In the genomic region with DNA sequence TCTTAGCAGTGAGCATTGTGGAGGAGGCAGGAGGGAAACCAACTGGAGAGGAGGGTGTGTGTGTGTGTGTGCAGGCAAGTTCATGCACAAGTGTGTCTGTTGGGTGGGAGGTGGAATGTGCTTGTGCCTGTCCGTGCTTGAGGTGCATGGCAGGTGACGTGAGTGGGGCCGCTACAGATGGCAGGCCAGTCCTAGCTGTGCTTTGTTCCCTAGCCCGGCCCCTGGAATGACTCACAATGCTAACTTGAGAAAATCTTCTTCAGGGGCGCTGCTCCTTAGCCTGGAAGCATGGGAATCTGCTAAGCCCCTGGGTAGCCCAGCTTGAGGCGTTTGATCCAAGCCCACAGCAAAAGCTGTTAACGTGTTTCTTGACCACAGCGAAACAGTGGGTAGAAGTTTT, we compare ENCODE assay signal across 25 cellular contexts.
DNase-seq lines count a peak whose midpoint lies in the region; ATAC-seq and TF ChIP-seq lines count a peak whose summit lies in the region.
"Had no signal": no experiment of that assay in that cellular context is flagged by ENCODE, and none has a peak within 500 bp of the region (broad histone marks: within the 10 kb centered on the region; RNA-seq: fewer than 3 reads in every experiment).

No MANE protein-coding gene starts in this region.

- DNase-seq in DMS53 (lab: John Stamatoyannopoulos, UW): peak; percentile 1
- no peak for DNase-seq in DMS53 treated with DMSO at 0.1 percent for 48 hours (lab: John Stamatoyannopoulos, UW; ENCODE audit: unreplicated experiment)
- peak; percentile 86 for DNase-seq in NCI-H524 treated with DMSO at 0.1 percent for 48 hours (lab: John Stamatoyannopoulos, UW)
- peak; percentile 76 for DNase-seq in epithelial cell of esophagus (ENCODE audit: low read depth)
- DNase-seq in stimulated activated effector memory CD8-positive, alpha-beta T cell treated with anti-CD3 and anti-CD28 coated beads, Interleukin-12 subunit alpha, Interleukin-12 subunit beta, amount 100 ng/mL, for 72 hours (ENCODE audit: low spot score in 2 of 2): no peak
- no peak for DNase-seq in activated naive CD4-positive, alpha-beta T cell treated with anti-CD3 and anti-CD28 coated beads, Interleukin-2, amount 50 U/mL, for 16 hours
- DNase-seq: ACHN; CD4-positive, alpha-beta T cell; COR-L47; DND-41; GM23248; MM.1S; NCI-H1092; NCI-H1436 treated with DMSO at 0.1 percent for 48 hours; NCI-H1930; NCI-H226; NCI-H510A treated with DMSO at 0.1 percent for 48 hours; PC-3; Right ventricle myocardium superior had no signal

- H3K27ac Mint-ChIP-seq in stimulated activated effector memory CD8-positive, alpha-beta T cell treated with anti-CD3 and anti-CD28 coated beads, Interleukin-12 subunit alpha, Interleukin-12 subunit beta, amount 100 ng/mL, for 72 hours: no peak overlapping the region
- H3K27ac Mint-ChIP-seq: CD4-positive, alpha-beta T cell had no signal

- H3K4me3 Mint-ChIP-seq in stimulated activated effector memory CD8-positive, alpha-beta T cell treated with anti-CD3 and anti-CD28 coated beads, Interleukin-12 subunit alpha, Interleukin-12 subunit beta, amount 100 ng/mL, for 72 hours: no peak overlapping the region
- H3K4me3 Mint-ChIP-seq: CD4-positive, alpha-beta T cell had no signal

- TF ChIP-seq CTCF in epithelial cell of esophagus (IDR thresholded peaks at IDR 0.05; ENCODE audit: insufficient read depth, low read depth, low read length, missing control alignments): no peak

- H3K9me3 Mint-ChIP-seq in stimulated activated effector memory CD8-positive, alpha-beta T cell treated with anti-CD3 and anti-CD28 coated beads, Interleukin-12 subunit alpha, Interleukin-12 subunit beta, amount 100 ng/mL, for 72 hours: no peaks in the 10 kb centered on the region
- H3K9me3 Mint-ChIP-seq: CD4-positive, alpha-beta T cell had no signal

- H3K36me3 Mint-ChIP-seq in stimulated activated effector memory CD8-positive, alpha-beta T cell treated with anti-CD3 and anti-CD28 coated beads, Interleukin-12 subunit alpha, Interleukin-12 subunit beta, amount 100 ng/mL, for 72 hours: no peaks in the 10 kb centered on the region

- H3K4me3 ChIP-seq in epithelial cell of esophagus (ENCODE audit: low read length): no peak overlapping the region
- H3K4me3 ChIP-seq: BLaER1, GM12878, GM23248, K562 had no signal

- ATAC-seq in stimulated activated effector memory CD8-positive, alpha-beta T cell treated with anti-CD3 and anti-CD28 coated beads, Interleukin-12 subunit alpha, Interleukin-12 subunit beta, amount 100 ng/mL, for 72 hours: peak; percentile 21
- ATAC-seq in HG03045 (IDR thresholded peaks at IDR 0.05; ENCODE audit: unreplicated experiment): no peak
- ATAC-seq in GM21825 (IDR thresholded peaks at IDR 0.05; ENCODE audit: unreplicated experiment): no peak
- ATAC-seq: GM12878, HepG2, K562, PC-3 had no signal

- no peaks in the 10 kb centered on the region for H3K4me1 Mint-ChIP-seq in stimulated activated effector memory CD8-positive, alpha-beta T cell treated with anti-CD3 and anti-CD28 coated beads, Interleukin-12 subunit alpha, Interleukin-12 subunit beta, amount 100 ng/mL, for 72 hours

Comparison
In these comparisons a context has a peak if more than half of its experiments do, and no peak if none do; other contexts are left out.
1. DNase-seq: peak in DMS53 (single experiment), NCI-H524 treated with DMSO at 0.1 percent for 48 hours (single experiment) and epithelial cell of esophagus (single experiment); none in DMS53 treated with DMSO at 0.1 percent for 48 hours (single experiment), stimulated activated effector memory CD8-positive, alpha-beta T cell treated with anti-CD3 and anti-CD28 coated beads, Interleukin-12 subunit alpha, Interleukin-12 subunit beta, amount 100 ng/mL, for 72 hours (0 of 2) and activated naive CD4-positive, alpha-beta T cell treated with anti-CD3 and anti-CD28 coated beads, Interleukin-2, amount 50 U/mL, for 16 hours (single experiment).